ENCODE assay signal across 14 cellular contexts in the genomic region with DNA sequence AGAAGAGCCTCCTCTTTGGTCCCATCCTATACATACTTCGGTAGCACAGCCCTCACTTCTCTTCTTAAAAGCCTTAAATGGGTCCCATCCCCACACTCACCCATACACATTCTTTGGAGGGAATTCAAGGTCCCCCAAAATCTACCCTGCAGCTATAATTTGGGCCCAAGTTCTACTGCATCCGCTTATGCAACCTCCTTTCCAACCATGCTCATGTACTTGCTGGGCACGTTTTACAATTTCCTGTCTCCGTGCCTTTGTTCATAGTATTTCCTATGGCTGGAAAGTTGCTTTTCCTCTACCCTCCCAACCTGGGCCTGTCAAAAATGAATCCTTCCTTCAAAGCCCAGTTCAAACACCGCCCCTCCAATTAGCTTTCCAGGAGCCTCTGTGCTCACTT.
DNase-seq lines count a peak whose midpoint lies in the region; ATAC-seq and TF ChIP-seq lines count a peak whose summit lies in the region.
"Had no signal": no experiment of that assay in that cellular context is flagged by ENCODE, and none has a peak within 500 bp of the region (broad histone marks: within the 10 kb centered on the region; RNA-seq: fewer than 3 reads in every experiment).

No MANE protein-coding gene starts in this region.

- H3K9me3 ChIP-seq in Panc1 (ENCODE audit: control insufficient read depth, insufficient read depth, low read depth, low read length) (no peaks in the 10 kb centered on the region), gastroesophageal sphincter (no peaks in the 10 kb centered on the region), spleen (no peaks in the 10 kb centered on the region)
- H3K9me3 ChIP-seq: A549 had no signal

- TF ChIP-seq EP300 in gastroesophageal sphincter (IDR thresholded peaks at IDR 0.05), result no peak

- peaks cover 34% of the 10 kb centered on the region for H3K36me3 Mint-ChIP-seq in activated CD4-positive, alpha-beta memory T cell treated with anti-CD3 and anti-CD28 coated beads for 36 hours
- H3K36me3 Mint-ChIP-seq in activated CD4-positive, alpha-beta memory T cell treated with anti-CD3 and anti-CD28 coated beads, Interleukin-2, amount 10 ng/mL, durations not matched to agents 7 days and 5 days (ENCODE audit: low read depth), result peaks cover 25% of the 10 kb centered on the region

- DNase-seq in activated CD4-positive, alpha-beta memory T cell treated with anti-CD3 and anti-CD28 coated beads for 36 hours, result no peak
- DNase-seq in activated CD4-positive, alpha-beta memory T cell treated with anti-CD3 and anti-CD28 coated beads, Interleukin-2, amount 10 ng/mL, durations not matched to agents 7 days and 5 days, result no peak
- DNase-seq in Panc1 (ENCODE audit: low read depth, low spot score), result no peak
- DNase-seq in spleen, result no peak
- DNase-seq in OCI-M2 (lab: John Stamatoyannopoulos, UW; ENCODE audit: unreplicated experiment), result no peak
- DNase-seq: DMS79 treated with DMSO at 0.1 percent for 48 hours; effector memory CD4-positive, alpha-beta T cell; NCI-H2081; retina; SW 1271 had no signal

- in situ Hi-C loops in Panc1 (cut with HindIII; ENCODE audit: low pct_unique_long_range_greater_than_20kb, low sequenced_read_pairs), result no loop called here

- H3K27me3 Mint-ChIP-seq in activated CD4-positive, alpha-beta memory T cell treated with anti-CD3 and anti-CD28 coated beads for 36 hours, result no peaks in the 10 kb centered on the region
- no peaks in the 10 kb centered on the region for H3K27me3 Mint-ChIP-seq in activated CD4-positive, alpha-beta memory T cell treated with anti-CD3 and anti-CD28 coated beads, Interleukin-2, amount 10 ng/mL, durations not matched to agents 7 days and 5 days

- 47 to 89% methylated on average over 2 to 4 of the region's 5 CpGs for WGBS in gastroesophageal sphincter (ENCODE audit: low coverage in 1 of 2), 2 donors
- 36 to 63% (median 49%) methylated on average over 5 of the region's 5 CpGs for WGBS in spleen, 5 donors

- POLR2A ChIA-PET in activated CD4-positive, alpha-beta memory T cell treated with anti-CD3 and anti-CD28 coated beads for 36 hours (lab: Charles Lee), result no interaction called here
- POLR2A ChIA-PET in activated CD4-positive, alpha-beta memory T cell treated with anti-CD3 and anti-CD28 coated beads, Interleukin-2, amount 10 ng/mL, durations not matched to agents 7 days and 5 days (lab: Charles Lee), result interaction anchor here (1.0 to 1.5 kb wide), 2 partner anchors 13 to 283 kb away, joined by 3 read pairs; no protein-coding TSS in a partner anchor
- POLR2A ChIA-PET in Panc1 (lab: Charles Lee), result no interaction called here

- TF ChIP-seq POLR2A in gastroesophageal sphincter (IDR thresholded peaks at IDR 0.05) (no peak), spleen (IDR thresholded peaks at IDR 0.05) (no peak)

- intact Hi-C loops in activated CD4-positive, alpha-beta memory T cell treated with anti-CD3 and anti-CD28 coated beads for 36 hours (cut with micrococcal nuclease), result no loop called here
- intact Hi-C loops in Panc1 (cut with micrococcal nuclease; ENCODE audit: unreplicated experiment) (no loop called here), spleen (cut with DNase I; ENCODE audit: low total_unique reads) (no loop called here)

- ATAC-seq in Panc1, result no peak
- no peak for ATAC-seq in gastroesophageal sphincter
- no peak for ATAC-seq in HG03108 (IDR thresholded peaks at IDR 0.05; ENCODE audit: unreplicated experiment)
- no peak for ATAC-seq in GM21423 (IDR thresholded peaks at IDR 0.05; ENCODE audit: unreplicated experiment)
- ATAC-seq: A549 had no signal

- H3K36me3 ChIP-seq in Panc1 (ENCODE audit: control insufficient read depth, insufficient read depth, low read length) (peaks cover 25% of the 10 kb centered on the region), gastroesophageal sphincter (peaks cover 0 to 41% of the 10 kb centered on the region in 2 donors), spleen (peaks cover 0 to 83% (median 21%) of the 10 kb centered on the region in 6 donors)

- no TSS peak for BruUV-seq in Panc1 (replicated peaks; lab: Mats Ljungman, UMichigan)

- peaks cover 88% of the 10 kb centered on the region for H3K4me1 ChIP-seq in Panc1 (ENCODE audit: control insufficient read depth, insufficient read depth, low read length)
- H3K4me1 ChIP-seq in gastroesophageal sphincter, result peaks cover 25 to 88% (median 46%) of the 10 kb centered on the region in 3 donors
- H3K4me1 ChIP-seq in spleen, result peaks cover 58 to 99% (median 83%) of the 10 kb centered on the region in 6 donors

- peak overlapping the region; percentile 35 for H3K27ac Mint-ChIP-seq in activated CD4-positive, alpha-beta memory T cell treated with anti-CD3 and anti-CD28 coated beads for 36 hours
- no peak overlapping the region for H3K27ac Mint-ChIP-seq in activated CD4-positive, alpha-beta memory T cell treated with anti-CD3 and anti-CD28 coated beads, Interleukin-2, amount 10 ng/mL, durations not matched to agents 7 days and 5 days

- H3K27me3 ChIP-seq in Panc1 (ENCODE audit: control insufficient read depth, insufficient read depth, low read length) (no peaks in the 10 kb centered on the region), gastroesophageal sphincter (no peaks in the 10 kb centered on the region), spleen (replicated peaks in 1 of 7) (no peaks in the 10 kb centered on the region)

- CTCF ChIA-PET in activated CD4-positive, alpha-beta memory T cell treated with anti-CD3 and anti-CD28 coated beads for 36 hours (lab: Charles Lee), result interaction anchor here (0.9 to 5.6 kb wide), 3 partner anchors 8 to 309 kb away, joined by 3 to 33 read pairs (median 3); no protein-coding TSS in a partner anchor
- CTCF ChIA-PET in activated CD4-positive, alpha-beta memory T cell treated with anti-CD3 and anti-CD28 coated beads, Interleukin-2, amount 10 ng/mL, durations not matched to agents 7 days and 5 days (lab: Charles Lee), result interaction anchor here (1.3 to 1.6 kb wide), 3 partner anchors 8 to 13 kb away, joined by 4 to 8 read pairs (median 4); no protein-coding TSS in a partner anchor
- CTCF ChIA-PET in Panc1 (lab: Charles Lee), result no interaction called here

- H3K4me3 ChIP-seq in Panc1 (ENCODE audit: low read depth in 2 of 2, low read length in 2 of 2) (no peak overlapping the region), gastroesophageal sphincter (no peak overlapping the region), spleen (peak overlapping the region in 1 of 8 donors; percentile 89)
- H3K4me3 ChIP-seq: A549 had no signal

- TF ChIP-seq CTCF in Panc1 (IDR thresholded peaks at IDR 0.05) (no peak), gastroesophageal sphincter (IDR thresholded peaks at IDR 0.05) (no peak), spleen (IDR thresholded peaks at IDR 0.05 in 8 of 11, conservative IDR thresholded peaks at IDR 0.05 in 3 of 11) (no peak)

- no peaks in the 10 kb centered on the region for H3K9me3 Mint-ChIP-seq in activated CD4-positive, alpha-beta memory T cell treated with anti-CD3 and anti-CD28 coated beads for 36 hours
- no peaks in the 10 kb centered on the region for H3K9me3 Mint-ChIP-seq in activated CD4-positive, alpha-beta memory T cell treated with anti-CD3 and anti-CD28 coated beads, Interleukin-2, amount 10 ng/mL, durations not matched to agents 7 days and 5 days

- peak overlapping the region; percentile 99 for H3K27ac ChIP-seq in Panc1 (ENCODE audit: low read length)
- H3K27ac ChIP-seq in gastroesophageal sphincter, result peak overlapping the region; percentile 97 to 100 (median 98)
- peak overlapping the region in 7 of 8 donors; percentile 62 to 99 (median 96) for H3K27ac ChIP-seq in spleen
- H3K27ac ChIP-seq: A549 had no signal

- H3K4me1 Mint-ChIP-seq in activated CD4-positive, alpha-beta memory T cell treated with anti-CD3 and anti-CD28 coated beads for 36 hours (ENCODE audit: low read depth), result peaks cover 22% of the 10 kb centered on the region
- peaks cover 28% of the 10 kb centered on the region for H3K4me1 Mint-ChIP-seq in activated CD4-positive, alpha-beta memory T cell treated with anti-CD3 and anti-CD28 coated beads, Interleukin-2, amount 10 ng/mL, durations not matched to agents 7 days and 5 days

- no peak overlapping the region for H3K4me3 Mint-ChIP-seq in activated CD4-positive, alpha-beta memory T cell treated with anti-CD3 and anti-CD28 coated beads for 36 hours
- no peak overlapping the region for H3K4me3 Mint-ChIP-seq in activated CD4-positive, alpha-beta memory T cell treated with anti-CD3 and anti-CD28 coated beads, Interleukin-2, amount 10 ng/mL, durations not matched to agents 7 days and 5 days
